In genomic region chr5:112014771-112015170, GRCh38 we compare ENCODE assay signal across 30 cellular contexts.
"Had no signal": no experiment of that assay in that cellular context is flagged by ENCODE, and none has a peak within 500 bp of the region (broad histone marks: within the 10 kb centered on the region; RNA-seq: fewer than 3 reads in every experiment).

No MANE protein-coding gene starts in this region.

- H3K4me1 ChIP-seq: prostate gland had no signal

- DNase-seq: activated CD4-positive, alpha-beta T cell treated with anti-CD3 and anti-CD28 coated beads for 4 hours; activated CD4-positive, alpha-beta T cell treated with anti-CD3 and anti-CD28 coated beads, Interleukin-2, amount 50 U/mL, for 4 hours; activated CD4-positive, CD25-positive, alpha-beta regulatory T cell; activated effector memory CD4-positive, alpha-beta T cell treated with Interleukin-2 at 50 U/mL for 16 hours; activated naive CD4-positive, alpha-beta T cell treated with anti-CD3 and anti-CD28 coated beads for 36 hours; activated naive CD8-positive, alpha-beta T cell treated with anti-CD3 and anti-CD28 coated beads for 36 hours; amniotic stem cell; caudate nucleus; esophagus squamous epithelium; heart left ventricle; hypothalamus; immature natural killer cell; kidney; left colon; mammary epithelial cell; naive B cell; ovary; retina; sigmoid colon; small intestine; stimulated activated CD4-positive, alpha-beta T cell treated with anti-CD3 and anti-CD28 coated beads, Interleukin-1b, Interleukin-23, amount 100 ng/mL, for 48 hours; stimulated activated CD4-positive, alpha-beta T cell treated with anti-CD3 and anti-CD28 coated beads, Interleukin-4, amount 100 ng/mL, for 4 hours; stimulated activated CD8-positive, alpha-beta memory T cell treated with anti-CD3 and anti-CD28 coated beads, Interleukin-4, amount 100 ng/mL, for 48 hours; stimulated activated naive CD8-positive, alpha-beta T cell treated with anti-CD3 and anti-CD28 coated beads, Interleukin-15, amount 100 ng/mL, for 72 hours; substantia nigra; T-helper 1 cell; tibial artery had no signal

- H3K9me3 ChIP-seq: esophagus squamous epithelium, heart left ventricle, ovary, prostate gland, sigmoid colon, tibial artery had no signal

- H3K4me3 ChIP-seq: esophagus squamous epithelium, heart left ventricle, ovary, prostate gland, sigmoid colon, tibial artery had no signal

- H3K27ac ChIP-seq: epithelial cell of prostate, esophagus squamous epithelium, heart left ventricle, ovary, prostate gland, tibial artery had no signal

- H3K36me3 ChIP-seq: esophagus squamous epithelium, heart left ventricle, ovary, prostate gland, sigmoid colon, tibial artery had no signal

- ATAC-seq: heart left ventricle; left colon; stimulated activated memory B cell treated with anti-CD40 and anti-IgM and Interleukin-4, amounts not matched to agents 10 μg/mL and 1 μg/mL and 100 μg/mL, for 72 hours; stimulated activated naive CD8-positive, alpha-beta T cell treated with anti-CD3 and anti-CD28 coated beads, Interleukin-15, amount 100 ng/mL, for 72 hours had no signal

- H3K27me3 ChIP-seq: esophagus squamous epithelium, heart left ventricle, ovary, sigmoid colon, tibial artery had no signal
